In the genomic region with DNA sequence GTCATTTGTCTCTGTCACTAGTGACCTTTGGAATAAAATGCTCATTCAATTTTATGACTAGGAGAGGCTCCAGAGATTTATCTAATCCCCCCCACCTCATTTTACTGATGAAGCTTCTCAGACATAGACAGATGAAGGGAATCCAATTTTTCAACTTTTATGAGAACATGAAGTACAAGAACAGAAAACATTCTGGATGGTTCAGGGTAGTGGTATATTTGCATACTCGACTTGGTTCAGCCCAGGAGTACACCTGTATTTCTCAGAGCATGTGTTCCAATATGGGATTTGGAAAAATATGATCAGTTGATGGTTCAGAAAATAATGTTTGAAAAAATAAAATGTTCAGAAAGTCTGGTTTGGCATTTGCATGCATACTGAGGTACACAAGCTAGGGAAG, we compare ENCODE assay signal across 29 cellular contexts.
"Had no signal": no experiment of that assay in that cellular context is flagged by ENCODE, and none has a peak within 500 bp of the region (broad histone marks: within the 10 kb centered on the region; RNA-seq: fewer than 3 reads in every experiment).

No MANE protein-coding gene starts in this region.

- H3K79me2 ChIP-seq: parathyroid adenoma had no signal

- H3K27ac ChIP-seq: heart left ventricle, left ventricle myocardium inferior, neutrophil, parathyroid adenoma, right atrium auricular region, right lobe of liver, testis, thyroid gland, upper lobe of right lung had no signal

- H3K27me3 ChIP-seq: heart left ventricle, neutrophil, right atrium auricular region, right lobe of liver, testis, thyroid gland, upper lobe of right lung had no signal

- H3K4me3 Mint-ChIP-seq: immature natural killer cell; mesothelial cell of epicardium; naive thymus-derived CD4-positive, alpha-beta T cell; nephron; neural crest cell; stimulated activated memory B cell treated with anti-CD40 and anti-IgM and Interleukin-4, amounts not matched to agents 10 μg/mL and 1 μg/mL and 100 μg/mL, for 72 hours; stimulated activated naive CD8-positive, alpha-beta T cell treated with anti-CD3 and anti-CD28 coated beads, Interleukin-15, amount 100 ng/mL, for 72 hours had no signal

- H3K4me3 ChIP-seq: heart left ventricle, left ventricle myocardium inferior, lung, mucosa of descending colon, right atrium auricular region, right lobe of liver, smooth muscle cell, testis, thyroid gland, upper lobe of right lung had no signal

- H3K4me1 ChIP-seq: parathyroid adenoma, right atrium auricular region, right lobe of liver had no signal

- H3K4me1 Mint-ChIP-seq: immature natural killer cell; naive thymus-derived CD4-positive, alpha-beta T cell; stimulated activated memory B cell treated with anti-CD40 and anti-IgM and Interleukin-4, amounts not matched to agents 10 μg/mL and 1 μg/mL and 100 μg/mL, for 72 hours; stimulated activated naive CD8-positive, alpha-beta T cell treated with anti-CD3 and anti-CD28 coated beads, Interleukin-15, amount 100 ng/mL, for 72 hours had no signal

- H3K36me3 ChIP-seq: heart left ventricle, left ventricle myocardium inferior, neutrophil, right atrium auricular region, right lobe of liver, thyroid gland, upper lobe of right lung had no signal

- ATAC-seq: heart left ventricle; mucosa of descending colon; naive thymus-derived CD4-positive, alpha-beta T cell; right lobe of liver; stimulated activated memory B cell treated with anti-CD40 and anti-IgM and Interleukin-4, amounts not matched to agents 10 μg/mL and 1 μg/mL and 100 μg/mL, for 72 hours; stimulated activated naive CD8-positive, alpha-beta T cell treated with anti-CD3 and anti-CD28 coated beads, Interleukin-15, amount 100 ng/mL, for 72 hours; upper lobe of right lung had no signal

- H3K9me3 ChIP-seq: heart left ventricle, left ventricle myocardium inferior, mucosa of descending colon, neutrophil, right atrium auricular region, right lobe of liver, testis, thyroid gland, upper lobe of right lung had no signal

- H3K36me3 Mint-ChIP-seq: immature natural killer cell; mesothelial cell of epicardium; naive thymus-derived CD4-positive, alpha-beta T cell; stimulated activated memory B cell treated with anti-CD40 and anti-IgM and Interleukin-4, amounts not matched to agents 10 μg/mL and 1 μg/mL and 100 μg/mL, for 72 hours had no signal

- H3K9me3 Mint-ChIP-seq: mesothelial cell of epicardium; naive thymus-derived CD4-positive, alpha-beta T cell; nephron; stimulated activated memory B cell treated with anti-CD40 and anti-IgM and Interleukin-4, amounts not matched to agents 10 μg/mL and 1 μg/mL and 100 μg/mL, for 72 hours; stimulated activated naive CD8-positive, alpha-beta T cell treated with anti-CD3 and anti-CD28 coated beads, Interleukin-15, amount 100 ng/mL, for 72 hours had no signal

- DNase-seq: heart left ventricle; hypothalamus; immature natural killer cell; islet precursor cell; left ventricle myocardium inferior; mesendoderm; mucosa of descending colon; naive thymus-derived CD4-positive, alpha-beta T cell; occipital lobe; right lobe of liver; stimulated activated CD4-positive, alpha-beta T cell treated with anti-CD3 and anti-CD28 coated beads, Interleukin-1b, Interleukin-23, amount 100 ng/mL, for 48 hours; stimulated activated CD4-positive, alpha-beta T cell treated with anti-CD3 and anti-CD28 coated beads, Interleukin-2, amount 100 ng/mL, for 48 hours; stimulated activated CD4-positive, alpha-beta T cell treated with anti-CD3 and anti-CD28 coated beads, Interleukin-4, amount 100 ng/mL, for 4 hours; stimulated activated CD8-positive, alpha-beta memory T cell treated with anti-CD3 and anti-CD28 coated beads, Interleukin-4, amount 100 ng/mL, for 48 hours; stimulated activated naive CD4-positive, alpha-beta T cell treated with Interleukin-2 at 50 U/mL for 16 hours; stimulated activated naive CD8-positive, alpha-beta T cell treated with anti-CD3 and anti-CD28 coated beads, Interleukin-15, amount 100 ng/mL, for 72 hours; testis; thyroid gland; trophoblast cell; upper lobe of right lung had no signal

- H3K4me2 ChIP-seq: smooth muscle cell had no signal

- H3K27ac Mint-ChIP-seq: immature natural killer cell; mesothelial cell of epicardium; naive thymus-derived CD4-positive, alpha-beta T cell; stimulated activated memory B cell treated with anti-CD40 and anti-IgM and Interleukin-4, amounts not matched to agents 10 μg/mL and 1 μg/mL and 100 μg/mL, for 72 hours; stimulated activated naive CD8-positive, alpha-beta T cell treated with anti-CD3 and anti-CD28 coated beads, Interleukin-15, amount 100 ng/mL, for 72 hours had no signal

- H3K9ac ChIP-seq: parathyroid adenoma had no signal

- H2AFZ ChIP-seq: parathyroid adenoma had no signal
